23 cellular contexts compared by ENCODE assay signal in the genomic region with DNA sequence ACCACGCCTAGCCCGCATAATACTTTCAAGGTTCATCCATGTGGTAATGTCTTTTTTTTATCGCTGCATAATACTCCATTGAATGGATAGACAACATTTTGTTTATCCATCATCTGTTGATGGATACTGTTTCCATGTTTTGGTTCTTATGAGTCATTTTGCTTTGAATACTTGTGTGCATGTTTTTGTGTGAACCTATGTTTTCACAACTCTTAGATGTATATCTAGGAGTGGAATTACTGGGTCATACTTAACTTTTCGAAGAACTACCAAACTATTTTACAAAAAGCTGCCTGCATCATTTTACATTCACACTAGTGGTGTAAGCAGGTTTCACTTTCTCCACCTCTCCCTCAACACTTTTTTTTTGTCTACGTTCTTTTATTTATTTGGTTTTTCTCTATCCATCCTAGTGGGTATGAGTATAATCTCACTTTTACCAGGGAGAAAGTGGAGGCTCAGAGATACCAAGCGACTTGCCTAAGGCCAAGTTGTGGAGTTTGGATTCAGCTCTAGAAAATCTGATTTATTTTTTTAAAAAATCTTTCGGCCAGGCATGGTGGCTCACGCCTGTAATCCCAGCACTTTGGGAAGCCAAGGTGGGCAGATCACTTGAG.
DNase-seq lines count a peak whose midpoint lies in the region; ATAC-seq, FAIRE-seq and TF ChIP-seq lines count a peak whose summit lies in the region.
"Had no signal": no experiment of that assay in that cellular context is flagged by ENCODE, and none has a peak within 500 bp of the region (broad histone marks: within the 10 kb centered on the region; RNA-seq: fewer than 3 reads in every experiment).

No MANE protein-coding gene starts in this region.

- H3K36me3 Mint-ChIP-seq in memory B cell: peaks cover 4% of the 10 kb centered on the region

- no peak overlapping the region for H3K9ac ChIP-seq in K562 (ENCODE audit: insufficient read depth in 1 of 2, low read depth in 2 of 2, low read length in 2 of 2)
- H3K9ac ChIP-seq: BLaER1 treated with 17β-estradiol and CSF1 and Interleukin-3, amounts not matched to agents 10 nM and 100 nM; parathyroid adenoma had no signal

- TF ChIP-seq RAD21 in K562 (CRISPR knock-in tag; conservative IDR thresholded peaks at IDR 0.05 in 1 of 2, IDR thresholded peaks at IDR 0.05 in 1 of 2): no peak

- peak overlapping the region; percentile 25 for H3K27ac Mint-ChIP-seq in memory B cell
- H3K27ac Mint-ChIP-seq: GM23338 had no signal

- intact Hi-C loops in K562 (cut with micrococcal nuclease) (no loop called here), mucosa of descending colon (cut with DNase I, micrococcal nuclease) (no loop called here)

- POLR2A ChIA-PET in K562 (lab: Yijun Ruan, JAX): interaction anchor here (0.9 kb wide), 1 partner anchor 8 kb away, joined by 3 read pairs; no protein-coding TSS in a partner anchor

- H3K4me1 ChIP-seq in K562 (replicated peaks in 1 of 2; ENCODE audit: control insufficient read depth in 2 of 2, insufficient read depth in 2 of 2, low read length in 2 of 2) (peaks cover 0 to 8% of the 10 kb centered on the region in 2 experiments; a peak in 2 of 5 replicates), mucosa of descending colon (ENCODE audit: low read depth) (peaks cover 26% of the 10 kb centered on the region)
- H3K4me1 ChIP-seq: parathyroid adenoma, testis had no signal

- WGBS in K562 (ENCODE audit: insufficient coverage, low coverage, missing lambda C conversion rate): 93% methylated on average over 8 of the region's 8 CpGs

- H3K9me3 ChIP-seq in K562 (replicated peaks; ENCODE audit: control insufficient read depth, insufficient read depth, low read depth, low read length) (no peaks in the 10 kb centered on the region), mucosa of descending colon (no peaks in the 10 kb centered on the region)
- H3K9me3 ChIP-seq: BLaER1 treated with 17β-estradiol and CSF1 and Interleukin-3, amounts not matched to agents 10 nM and 100 nM; esophagus muscularis mucosa; testis had no signal

- no peaks in the 10 kb centered on the region for H3K9me3 Mint-ChIP-seq in memory B cell
- H3K9me3 Mint-ChIP-seq: GM23338, T-cell had no signal

- no peaks in the 10 kb centered on the region for H3K9me1 ChIP-seq in K562 (ENCODE audit: control insufficient read depth, insufficient read depth, low read length)

- CTCF ChIA-PET in K562 (lab: Yijun Ruan, JAX; ENCODE audit: low intra/inter-chr PET ratio): no interaction called here

- no peak overlapping the region for H2AFZ ChIP-seq in K562 (ENCODE audit: low read depth, low read length)
- H2AFZ ChIP-seq: GM23338, parathyroid adenoma had no signal

- FAIRE-seq in K562 (lab: Jason Lieb, UNC): no peak

- H3K36me3 ChIP-seq in K562 (ENCODE audit: control insufficient read depth, insufficient read depth, low read length): no peaks in the 10 kb centered on the region
- H3K36me3 ChIP-seq in mucosa of descending colon (ENCODE audit: low read depth): no peaks in the 10 kb centered on the region
- H3K36me3 ChIP-seq: brain microvascular endothelial cell, esophagus muscularis mucosa had no signal

- no TSS peak for BruUV-seq in K562 (replicated peaks; lab: Mats Ljungman, UMichigan)

- H3K4me1 Mint-ChIP-seq in memory B cell: peaks cover 27% of the 10 kb centered on the region

- peaks cover 18% of the 10 kb centered on the region; the same call in 1 of the 2 replicates for H4K20me1 ChIP-seq in K562 (replicated peaks; ENCODE audit: control insufficient read depth, insufficient read depth, low read length)

- in situ Hi-C loops in K562 (cut with MboI): no loop called here

- no peak overlapping the region for H3K27ac ChIP-seq in K562 (ENCODE audit: extremely low read depth, low read depth, low read length)
- H3K27ac ChIP-seq: 22Rv1; BLaER1 treated with 17β-estradiol and CSF1 and Interleukin-3, amounts not matched to agents 10 nM and 100 nM; brain microvascular endothelial cell; dorsolateral prefrontal cortex; esophagus muscularis mucosa; parathyroid adenoma; testis had no signal

- no peak overlapping the region for H3K4me2 ChIP-seq in K562 (ENCODE audit: insufficient read depth, low read length)
- H3K4me2 ChIP-seq: GM23338 had no signal

- H3K79me2 ChIP-seq in K562 (ENCODE audit: control insufficient read depth, insufficient read depth, low read length): peaks cover 25% of the 10 kb centered on the region

- no peaks in the 10 kb centered on the region for H3K27me3 Mint-ChIP-seq in memory B cell
- H3K27me3 Mint-ChIP-seq: T-cell had no signal

- H3K4me3 Mint-ChIP-seq in memory B cell: no peak overlapping the region
- H3K4me3 Mint-ChIP-seq: GM23338, T-cell had no signal

- TF ChIP-seq POLR2A in K562 (conservative IDR thresholded peaks at IDR 0.05) (no peak), GM18505 (IDR thresholded peaks at IDR 0.05; ENCODE audit: borderline replicate concordance, extremely low read depth, insufficient read depth, insufficient read length) (no peak)

- TF ChIP-seq EP300 in K562 (IDR thresholded peaks at IDR 0.05; ENCODE audit: low read length): no peak

- no peak for TF ChIP-seq CTCF in K562 (IDR thresholded peaks at IDR 0.05 in 2 of 3, conservative IDR thresholded peaks at IDR 0.05 in 1 of 3; ENCODE audit: insufficient read depth in 2 of 3, low read depth in 1 of 3, low read length in 3 of 3)
- no peak for TF ChIP-seq CTCF in mucosa of descending colon (IDR thresholded peaks at IDR 0.05)

- H3K4me3 ChIP-seq in K562 (no peak overlapping the region), mucosa of descending colon (no peak overlapping the region)
- H3K4me3 ChIP-seq: BLaER1 treated with 17β-estradiol and CSF1 and Interleukin-3, amounts not matched to agents 10 nM and 100 nM; dorsolateral prefrontal cortex; esophagus muscularis mucosa; GM23338; testis had no signal

- H3K27me3 ChIP-seq in K562 (ENCODE audit: control insufficient read depth in 2 of 2, insufficient read depth in 2 of 2, low read length in 2 of 2): no peaks in the 10 kb centered on the region
- H3K27me3 ChIP-seq: BLaER1 treated with 17β-estradiol and CSF1 and Interleukin-3, amounts not matched to agents 10 nM and 100 nM; brain microvascular endothelial cell; dorsolateral prefrontal cortex; esophagus muscularis mucosa; testis had no signal

- peak; percentile 6 for DNase-seq in DMS53 (lab: John Stamatoyannopoulos, UW)
- DNase-seq in DMS53 treated with DMSO at 0.1 percent for 48 hours (lab: John Stamatoyannopoulos, UW; ENCODE audit: unreplicated experiment): no peak
- DNase-seq in EH (ENCODE audit: low read depth): peak; percentile 33
- no peak for DNase-seq in K562 (ENCODE audit: extremely low read depth in 1 of 4, low spot score in 3 of 4)
- DNase-seq in memory B cell (ENCODE audit: low spot score in 2 of 2): no peak
- no peak for DNase-seq in stimulated activated CD8-positive, alpha-beta memory T cell treated with anti-CD3 and anti-CD28 coated beads, Interleukin-4, amount 100 ng/mL, for 48 hours
- DNase-seq in mucosa of descending colon: no peak
- DNase-seq: activated naive CD4-positive, alpha-beta T cell treated with anti-CD3 and anti-CD28 coated beads, Interleukin-2, amount 50 U/mL, for 16 hours; brain microvascular endothelial cell; DMS79 treated with DMSO at 0.1 percent for 48 hours; dorsolateral prefrontal cortex; NCI-H1417; NCI-H526; Right ventricle myocardium superior; stimulated activated CD4-positive, alpha-beta T cell treated with anti-CD3 and anti-CD28 coated beads, Interleukin-4, amount 100 ng/mL, for 4 hours; T-cell; testis had no signal

- no peak for ATAC-seq in K562
- no peak for ATAC-seq in memory B cell (ENCODE audit: low read depth)
- no peak for ATAC-seq in GM18505 (IDR thresholded peaks at IDR 0.05; ENCODE audit: unreplicated experiment)
- no peak for ATAC-seq in mucosa of descending colon
- ATAC-seq: GM23338, T-cell had no signal

TF ChIP-seq in K562, 482 proteins besides CTCF, POLR2A, EP300 and RAD21:
- TF ChIP-seq CSDE1 (IDR thresholded peaks at IDR 0.05): no peak
- TF ChIP-seq, protein P1, sequence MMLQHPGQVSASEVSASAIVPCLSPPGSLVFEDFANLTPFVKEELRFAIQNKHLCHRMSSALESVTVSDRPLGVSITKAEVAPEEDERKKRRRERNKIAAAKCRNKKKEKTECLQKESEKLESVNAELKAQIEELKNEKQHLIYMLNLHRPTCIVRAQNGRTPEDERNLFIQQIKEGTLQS (IDR thresholded peaks at IDR 0.05): peak; percentile 26; the same call in 1 of the 2 replicates
- TF ChIP-seq, protein P1 (CRISPR knock-in tag; conservative IDR thresholded peaks at IDR 0.05): no peak
- peak; percentile 35; the same call in 1 of the 2 replicates for TF ChIP-seq RFX1 (IDR thresholded peaks at IDR 0.05)
- peak; percentile 26 for TF ChIP-seq ZNF146 (CRISPR knock-in tag; IDR thresholded peaks at IDR 0.05; ENCODE audit: unreplicated experiment)
- TF ChIP-seq FOXJ2 (tag; IDR thresholded peaks at IDR 0.05): peak; percentile 92
- no peak for TF ChIP-seq ZC3H4 (CRISPR knock-in tag; IDR thresholded peaks at IDR 0.05; ENCODE audit: borderline replicate concordance)
- TF ChIP-seq FOSL1 (tag; conservative IDR thresholded peaks at IDR 0.05): peak; percentile 65
- TF ChIP-seq CEBPB (tag; IDR thresholded peaks at IDR 0.05): no peak
TF ChIP-seq in K562: peak in this region for 5.

Comparison
In these comparisons a context has a peak if more than half of its experiments do, and no peak if none do; other contexts are left out.
1. DNase-seq: peak in DMS53 (single experiment) and EH (single experiment); none in DMS53 treated with DMSO at 0.1 percent for 48 hours (single experiment), K562 (0 of 4), memory B cell (0 of 2), stimulated activated CD8-positive, alpha-beta memory T cell treated with anti-CD3 and anti-CD28 coated beads, Interleukin-4, amount 100 ng/mL, for 48 hours (single experiment) and mucosa of descending colon (0 of 3).